In the genomic region with DNA sequence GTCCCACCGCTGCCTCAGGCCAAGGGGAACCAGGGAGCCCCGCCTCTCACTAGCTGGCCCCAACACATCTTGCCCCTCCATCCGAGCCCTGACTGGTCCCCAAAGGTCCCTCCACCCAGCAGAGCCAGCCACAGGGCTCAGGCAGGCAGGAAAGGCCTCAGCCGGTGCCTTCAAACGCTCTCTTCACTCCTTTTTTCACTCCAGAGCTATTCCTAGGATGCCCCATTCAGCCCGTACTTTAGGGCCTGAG, we compare ENCODE assay signal across 8 cellular contexts. TPM values are rescaled to one million over a fixed set of nuclear protein-coding genes. Genes with fewer than 3 reads are reported as not detected.
DNase-seq lines count a peak whose midpoint lies in the region; ATAC-seq and TF ChIP-seq lines count a peak whose summit lies in the region.

No MANE protein-coding gene starts in this region.

- H3K4me2 ChIP-seq in mammary epithelial cell (ENCODE audit: insufficient read depth, low read depth, low read length), result peak overlapping the region; percentile 78

- peak overlapping the region; percentile 67 for H3K9ac ChIP-seq in mammary epithelial cell (ENCODE audit: insufficient read depth, low read length)

- H4K20me1 ChIP-seq in mammary epithelial cell (ENCODE audit: insufficient read depth, low read length), result no peaks in the 10 kb centered on the region

- peak overlapping the region; percentile 71 for H3K4me3 ChIP-seq in left ventricle myocardium inferior
- peak overlapping the region; percentile 44 to 60 (median 51) for H3K4me3 ChIP-seq in mammary epithelial cell (replicated peaks in 1 of 3; ENCODE audit: insufficient read depth in 1 of 3, low read depth in 2 of 3, low read length in 3 of 3)
- H3K4me3 ChIP-seq in mononuclear cell (ENCODE audit: low read length), result peak overlapping the region; percentile 67

- H3K79me2 ChIP-seq in mammary epithelial cell (ENCODE audit: insufficient read depth, low read length), result peaks cover 17% of the 10 kb centered on the region

- CTCF ChIA-PET in mammary epithelial cell (lab: Charles Lee; ENCODE audit: low non-redundant PET), result no interaction called here

- H3K36me3 ChIP-seq in left ventricle myocardium inferior, result peaks cover 31% of the 10 kb centered on the region
- peaks cover 5% of the 10 kb centered on the region for H3K36me3 ChIP-seq in mammary epithelial cell (ENCODE audit: insufficient read depth, low read length)

- H3K4me1 ChIP-seq in left ventricle myocardium inferior, result peaks cover 57% of the 10 kb centered on the region
- peaks cover 7% of the 10 kb centered on the region for H3K4me1 ChIP-seq in mammary epithelial cell (ENCODE audit: insufficient read depth, low read length)
- peaks cover 42% of the 10 kb centered on the region for H3K4me1 ChIP-seq in mononuclear cell (ENCODE audit: insufficient read depth, low read length)

- H3K9me3 ChIP-seq in left ventricle myocardium inferior (replicated peaks) (no peaks in the 10 kb centered on the region), mammary epithelial cell (replicated peaks; ENCODE audit: insufficient read depth, low read length) (no peaks in the 10 kb centered on the region), mononuclear cell (ENCODE audit: low read depth, low read length) (no peaks in the 10 kb centered on the region)

- 46% methylated on average over 3 of the region's 6 CpGs for WGBS in mammary epithelial cell (ENCODE audit: low coverage, missing lambda C conversion rate)

- H3K27ac ChIP-seq in left ventricle myocardium inferior (replicated peaks) (peak overlapping the region; percentile 97), mammary epithelial cell (ENCODE audit: insufficient read depth, low read depth, low read length) (peak overlapping the region; percentile 61)

- dilution Hi-C loops in mammary epithelial cell (cut with HindIII; ENCODE audit: low sequenced_read_pairs), result no loop called here

- no peak overlapping the region for H2AFZ ChIP-seq in mammary epithelial cell (ENCODE audit: low read depth, low read length)

- TF ChIP-seq CTCF in left ventricle myocardium inferior (IDR thresholded peaks at IDR 0.05; ENCODE audit: borderline replicate concordance) (no peak), mammary epithelial cell (conservative IDR thresholded peaks at IDR 0.05 in 1 of 2, IDR thresholded peaks at IDR 0.05 in 1 of 2; ENCODE audit: extremely low read depth in 1 of 2, insufficient read depth in 1 of 2, low read depth in 1 of 2, low read length in 2 of 2) (no peak), GM13977 (IDR thresholded peaks at IDR 0.05; ENCODE audit: extremely low read depth, insufficient read depth, missing control alignments) (no peak)

- in situ Hi-C loops in mammary epithelial cell (cut with MboI; ENCODE audit: low sequenced_read_pairs in 2 of 2), result no loop called here
- in situ Hi-C loops in GM13977 (cut with MboI; ENCODE audit: low pct_unique_long_range_greater_than_20kb, low sequenced_read_pairs, unreplicated experiment), result loop anchor here (25.0 kb wide), 1 partner anchor 965 kb away; no protein-coding TSS in a partner anchor

- H3K27me3 ChIP-seq in left ventricle myocardium inferior (ENCODE audit: low read depth) (no peaks in the 10 kb centered on the region), mammary epithelial cell (ENCODE audit: insufficient read depth, low read length) (no peaks in the 10 kb centered on the region), mononuclear cell (ENCODE audit: insufficient read depth, low read length) (no peaks in the 10 kb centered on the region)

- intact Hi-C loops in left ventricle myocardium inferior (cut with micrococcal nuclease), result no loop called here
- intact Hi-C loops in left ventricle myocardium superior (cut with micrococcal nuclease), result no loop called here
- intact Hi-C loops in mammary epithelial cell (cut with micrococcal nuclease), result no loop called here

- no TSS peak for BruUV-seq in mammary epithelial cell (replicated peaks; lab: Mats Ljungman, UMichigan)

- ATAC-seq in left ventricle myocardium superior, result no peak

- DNase-seq in left ventricle myocardium inferior, result no peak
- DNase-seq in left ventricle myocardium superior, result no peak
- no peak for DNase-seq in mammary epithelial cell
- DNase-seq in DMS114 treated with DMSO at 0.1 percent for 48 hours (lab: John Stamatoyannopoulos, UW; ENCODE audit: unreplicated experiment), result no peak
- no peak for DNase-seq in GM13977 (ENCODE audit: low spot score)
- DNase-seq in SKM-1 (lab: John Stamatoyannopoulos, UW; ENCODE audit: unreplicated experiment), result no peak
- no peak for DNase-seq in NCI-H1436 (lab: John Stamatoyannopoulos, UW)

RNA-seq across cellular contexts. Expression of a gene that starts 1.5 kb away (rescaled TPM):
- total RNA-seq in left ventricle myocardium inferior (10.0 TPM), left ventricle myocardium superior (10.0 TPM), mammary epithelial cell (1 to 10 TPM; 1.3 to 2.3 TPM), mononuclear cell (199 TPM)
- polyA plus RNA-seq in mammary epithelial cell, result 0.66 TPM
- polyA minus RNA-seq in mammary epithelial cell, result 3.4 TPM

RNA-seq across cellular contexts. Expression of a gene that starts 7.2 kb away (rescaled TPM):
- 67.1 TPM for total RNA-seq in left ventricle myocardium inferior
- total RNA-seq in left ventricle myocardium superior, result 72.2 TPM
- 100 to 1,000 TPM in 1 of 2 donors, 10 to 100 TPM in 1; 90.4 to 115 TPM for total RNA-seq in mammary epithelial cell
- polyA plus RNA-seq in mammary epithelial cell, result 193 TPM
- polyA minus RNA-seq in mammary epithelial cell, result 94.6 TPM
- 22.0 TPM for total RNA-seq in mononuclear cell

RNA-seq across cellular contexts. Expression of a gene that starts 16.8 kb away (rescaled TPM):
- total RNA-seq in left ventricle myocardium inferior (7.5 TPM), left ventricle myocardium superior (8.9 TPM), mammary epithelial cell (not detected), mononuclear cell (11.1 TPM)
- polyA plus RNA-seq in mammary epithelial cell, result not detected
- polyA minus RNA-seq in mammary epithelial cell, result not detected

RNA-seq across cellular contexts. Expression of a gene that starts 23.1 kb away (rescaled TPM):
- total RNA-seq in left ventricle myocardium inferior (3.1 TPM), left ventricle myocardium superior (3.3 TPM), mammary epithelial cell (not detected), mononuclear cell (not detected)
- polyA plus RNA-seq in mammary epithelial cell, result not detected
- polyA minus RNA-seq in mammary epithelial cell, result not detected

RNA-seq across cellular contexts. Expression of a gene that starts 41.6 kb away (rescaled TPM):
- 4.0 TPM for total RNA-seq in left ventricle myocardium inferior
- total RNA-seq in left ventricle myocardium superior, result 4.8 TPM
- 10 to 100 TPM; 46.2 to 96.4 TPM for total RNA-seq in mammary epithelial cell
- polyA plus RNA-seq in mammary epithelial cell, result 36.5 TPM
- 122 TPM for polyA minus RNA-seq in mammary epithelial cell
- 0.52 TPM for total RNA-seq in mononuclear cell

Comparison
In these comparisons a context has a peak if more than half of its experiments do, and no peak if none do; other contexts are left out.
1. RNA of a gene that starts 1.5 kb away (total RNA-seq): 199 TPM in mononuclear cell (single experiment); 10.0 TPM in left ventricle myocardium superior (single experiment), 10.0 TPM in left ventricle myocardium inferior (single experiment) and 1.3 to 2.3 TPM in mammary epithelial cell; every median in the first group is over 10 times any median in the second.
2. Peak in every context shown above with its lines, with median percentiles within 50 percentile points of each other: H3K4me3 ChIP-seq.